In genomic region chr6:104705095-104705707, GRCh38 we compare ENCODE assay signal across 8 cellular contexts.
A peak's percentile ranks its signal among the peaks of the same experiment; 100 is the strongest.
DNase-seq lines count a peak whose midpoint lies in the region; ATAC-seq and TF ChIP-seq lines count a peak whose summit lies in the region.

No MANE protein-coding gene starts in this region.

- no peak overlapping the region for H3K4me3 Mint-ChIP-seq in glutamatergic neuron (ENCODE audit: unreplicated experiment)

- TF ChIP-seq EP300 in stomach (IDR thresholded peaks at IDR 0.05), result no peak

- intact Hi-C loops in left ventricle myocardium superior (cut with micrococcal nuclease), result no loop called here
- intact Hi-C loops in stomach (cut with DNase I; ENCODE audit: low total_unique reads), result no loop called here

- peak; percentile 56 for DNase-seq in Ammon's horn (ENCODE audit: low spot score)
- peak; percentile 97 for DNase-seq in KBM-7
- DNase-seq in activated T-cell treated with anti-CD3 and anti-CD28 coated beads for 48 hours (ENCODE audit: low read depth), result peak; percentile 6
- DNase-seq in left ventricle myocardium superior, result no peak
- DNase-seq in stomach, result no peak
- no peak for DNase-seq in DMS153 (lab: John Stamatoyannopoulos, UW)
- no peak for DNase-seq in glutamatergic neuron

- peaks cover 0 to 5% (median 0%) of the 10 kb centered on the region in 4 donors for H3K9me3 ChIP-seq in stomach

- in situ Hi-C loops in KBM-7 (cut with MboI; ENCODE audit: low pct_unique_long_range_greater_than_20kb, low sequenced_read_pairs), result no loop called here

- H3K4me3 ChIP-seq in stomach, result no peak overlapping the region

- no peaks in the 10 kb centered on the region for H3K27me3 Mint-ChIP-seq in glutamatergic neuron (ENCODE audit: unreplicated experiment)

- 20 to 32% (median 25%) methylated on average over 8 of the region's 8 CpGs for WGBS in stomach, 5 donors

- no peak for TF ChIP-seq POLR2A in stomach (IDR thresholded peaks at IDR 0.05)

- no peaks in the 10 kb centered on the region for H3K36me3 Mint-ChIP-seq in glutamatergic neuron (ENCODE audit: unreplicated experiment)

- ATAC-seq in left ventricle myocardium superior (peak; percentile 73), HG02642 (IDR thresholded peaks at IDR 0.05; ENCODE audit: poor library complexity, unreplicated experiment) (no peak)

- H3K27ac ChIP-seq in stomach, result peak overlapping the region in 3 of 5 donors; percentile 7 to 56 (median 14)

- peaks cover 8% of the 10 kb centered on the region for H3K4me1 Mint-ChIP-seq in glutamatergic neuron (ENCODE audit: low read depth, unreplicated experiment)

- TF ChIP-seq CTCF in stomach (IDR thresholded peaks at IDR 0.05), result no peak
- TF ChIP-seq CTCF in glutamatergic neuron (IDR thresholded peaks at IDR 0.05; ENCODE audit: partially characterized antibody, unreplicated experiment), result no peak

- H3K4me1 ChIP-seq in stomach, result peaks cover 0 to 6% (median 0%) of the 10 kb centered on the region in 4 donors

- H3K27me3 ChIP-seq in stomach, result no peaks in the 10 kb centered on the region

- no peak overlapping the region for H3K27ac Mint-ChIP-seq in glutamatergic neuron (ENCODE audit: unreplicated experiment)

- no peaks in the 10 kb centered on the region for H3K36me3 ChIP-seq in stomach

- peaks cover 1% of the 10 kb centered on the region for H3K9me3 Mint-ChIP-seq in glutamatergic neuron (ENCODE audit: unreplicated experiment)

Comparison
In these comparisons a context has a peak if more than half of its experiments do, and no peak if none do; other contexts are left out.
1. DNase-seq: peak in Ammon's horn (single experiment), KBM-7 (single experiment) and activated T-cell treated with anti-CD3 and anti-CD28 coated beads for 48 hours (single experiment); none in left ventricle myocardium superior (single experiment), stomach (single experiment), DMS153 (single experiment) and glutamatergic neuron (single experiment).